18 cellular contexts compared by ENCODE assay signal in genomic region chr10:5746197-5746596, GRCh38.
"Had no signal": no experiment of that assay in that cellular context is flagged by ENCODE, and none has a peak within 500 bp of the region (broad histone marks: within the 10 kb centered on the region; RNA-seq: fewer than 3 reads in every experiment).

No MANE protein-coding gene starts in this region.

- H3K9me3 ChIP-seq: lower lobe of right lung, neutrophil, right lobe of liver had no signal

- H3K4me3 ChIP-seq: lower lobe of right lung, right lobe of liver had no signal

- H3K4me3 Mint-ChIP-seq: activated CD4-positive, alpha-beta memory T cell treated with anti-CD3 and anti-CD28 coated beads for 36 hours; activated naive CD4-positive, alpha-beta T cell treated with anti-CD3 and anti-CD28 coated beads, Interleukin-2, amount 10 ng/mL, durations not matched to agents 7 days and 5 days; activated T-helper 17 cell treated with anti-CD3 and anti-CD28 coated beads, Interleukin-2, amount 50 U/mL, for 72 hours; brain; effector memory CD8-positive, alpha-beta T cell; naive B cell; stimulated activated memory B cell treated with anti-CD40 and anti-IgM and Interleukin-4, amounts not matched to agents 10 μg/mL and 1 μg/mL and 100 μg/mL, for 72 hours; type B pancreatic cell had no signal

- H3K27ac Mint-ChIP-seq: activated CD4-positive, alpha-beta memory T cell treated with anti-CD3 and anti-CD28 coated beads for 36 hours; activated naive CD4-positive, alpha-beta T cell treated with anti-CD3 and anti-CD28 coated beads, Interleukin-2, amount 10 ng/mL, durations not matched to agents 7 days and 5 days; brain; type B pancreatic cell had no signal

- ATAC-seq: activated CD4-positive, CD25-positive, alpha-beta regulatory T cell treated with anti-CD3 and anti-CD28 coated beads, Interleukin-2, amount 50 U/mL, for 24 hours; activated T-helper 17 cell treated with anti-CD3 and anti-CD28 coated beads, Interleukin-2, amount 50 U/mL, for 72 hours; effector memory CD8-positive, alpha-beta T cell; right lobe of liver; stimulated activated memory B cell treated with anti-CD40 and anti-IgM and Interleukin-4, amounts not matched to agents 10 μg/mL and 1 μg/mL and 100 μg/mL, for 72 hours had no signal

- H3K4me1 ChIP-seq: lower lobe of right lung, right lobe of liver had no signal

- H3K9me3 Mint-ChIP-seq: activated CD4-positive, alpha-beta memory T cell treated with anti-CD3 and anti-CD28 coated beads for 36 hours; activated naive CD4-positive, alpha-beta T cell treated with anti-CD3 and anti-CD28 coated beads, Interleukin-2, amount 10 ng/mL, durations not matched to agents 7 days and 5 days; activated T-helper 17 cell treated with anti-CD3 and anti-CD28 coated beads, Interleukin-2, amount 50 U/mL, for 72 hours; brain; effector memory CD8-positive, alpha-beta T cell; naive B cell; stimulated activated memory B cell treated with anti-CD40 and anti-IgM and Interleukin-4, amounts not matched to agents 10 μg/mL and 1 μg/mL and 100 μg/mL, for 72 hours; type B pancreatic cell had no signal

- DNase-seq: activated CD4-positive, alpha-beta memory T cell treated with anti-CD3 and anti-CD28 coated beads for 36 hours; activated naive CD4-positive, alpha-beta T cell treated with anti-CD3 and anti-CD28 coated beads, Interleukin-2, amount 10 ng/mL, durations not matched to agents 7 days and 5 days; amniotic stem cell; effector memory CD8-positive, alpha-beta T cell; erythroblast; hypothalamus; kidney glomerular epithelial cell; lower lobe of right lung; midbrain; naive B cell; posterior cingulate gyrus; right lobe of liver had no signal

- H3K27ac ChIP-seq: lower lobe of right lung, neutrophil, right lobe of liver had no signal

- H3K27me3 ChIP-seq: neutrophil, right lobe of liver had no signal

- H3K27me3 Mint-ChIP-seq: activated CD4-positive, alpha-beta memory T cell treated with anti-CD3 and anti-CD28 coated beads for 36 hours; activated naive CD4-positive, alpha-beta T cell treated with anti-CD3 and anti-CD28 coated beads, Interleukin-2, amount 10 ng/mL, durations not matched to agents 7 days and 5 days; activated T-helper 17 cell treated with anti-CD3 and anti-CD28 coated beads, Interleukin-2, amount 50 U/mL, for 72 hours; brain; effector memory CD8-positive, alpha-beta T cell; naive B cell; stimulated activated memory B cell treated with anti-CD40 and anti-IgM and Interleukin-4, amounts not matched to agents 10 μg/mL and 1 μg/mL and 100 μg/mL, for 72 hours; type B pancreatic cell had no signal
